ENCODE assay signal across 8 cellular contexts in the genomic region with DNA sequence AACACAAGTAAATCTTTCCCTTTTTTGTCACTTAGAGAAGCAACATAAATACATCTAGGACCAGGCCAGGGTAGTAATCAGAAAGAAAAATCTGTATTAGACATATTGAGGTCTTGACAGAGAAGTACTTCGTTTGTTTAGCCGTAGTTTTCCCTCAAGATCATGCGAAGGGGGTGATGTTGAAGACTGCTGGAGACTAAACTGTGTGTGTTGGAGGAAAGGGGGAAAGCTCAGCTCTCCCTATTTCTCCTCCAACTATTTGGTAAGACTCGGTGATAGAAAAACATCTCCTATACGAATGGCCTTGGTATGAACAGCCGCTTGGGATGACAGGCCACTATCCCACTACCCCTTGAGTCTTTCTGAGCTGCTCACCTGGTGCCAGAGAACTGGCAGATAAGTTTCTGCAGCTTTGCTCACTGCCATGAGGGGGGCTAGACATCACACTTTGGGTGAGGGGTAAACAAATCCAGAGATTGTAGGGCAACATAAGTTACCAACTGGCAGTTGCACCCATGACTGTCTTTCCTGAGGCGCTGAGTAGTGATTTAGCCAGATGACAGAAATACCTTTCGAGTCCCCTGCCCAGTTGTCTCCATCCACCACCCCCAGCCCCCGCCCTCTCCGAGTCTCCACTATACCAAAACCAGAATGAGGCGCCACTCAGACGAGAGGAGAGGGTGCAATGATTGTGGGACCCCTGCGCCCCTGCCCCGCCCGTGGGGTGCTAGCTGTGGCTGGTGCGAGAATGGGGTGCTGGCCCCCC. TPM values are rescaled to one million over a fixed set of nuclear protein-coding genes. Genes with fewer than 3 reads are reported as not detected.
A peak's percentile ranks its signal among the peaks of the same experiment; 100 is the strongest.
DNase-seq lines count a peak whose midpoint lies in the region; ATAC-seq, FAIRE-seq and TF ChIP-seq lines count a peak whose summit lies in the region.

No MANE protein-coding gene starts in this region.

- peak overlapping the region; percentile 56 for H3K27ac ChIP-seq in HepG2 (ENCODE audit: extremely low read length, insufficient read depth, low read length)
- peak overlapping the region; percentile 74 to 94 (median 86) for H3K27ac ChIP-seq in tibial nerve

- H3K36me3 ChIP-seq in HepG2 (replicated peaks in 1 of 2; ENCODE audit: control insufficient read depth in 1 of 2, insufficient read depth in 2 of 2, low read length in 2 of 2) (peaks cover 2 to 5% of the 10 kb centered on the region in 2 experiments; a peak in 3 of 5 replicates), tibial nerve (peaks cover 0 to 22% (median 0%) of the 10 kb centered on the region in 3 donors)

- DNase-seq in activated naive CD4-positive, alpha-beta T cell treated with anti-CD3 and anti-CD28 coated beads for 36 hours: no peak
- DNase-seq in activated naive CD4-positive, alpha-beta T cell treated with anti-CD3 and anti-CD28 coated beads, Interleukin-2, amount 50 U/mL, for 16 hours: no peak
- no peak for DNase-seq in activated naive CD8-positive, alpha-beta T cell treated with anti-CD3 and anti-CD28 coated beads, Interleukin-2, amount 50 U/mL, for 24 hours
- no peak for DNase-seq in HepG2 (ENCODE audit: low spot score)
- DNase-seq in tibial nerve (ENCODE audit: low spot score in 2 of 2): no peak
- no peak for DNase-seq in germinal center (ENCODE audit: low spot score)

- peaks cover 59% of the 10 kb centered on the region for H3K4me1 Mint-ChIP-seq in activated naive CD4-positive, alpha-beta T cell treated with anti-CD3 and anti-CD28 coated beads for 36 hours (ENCODE audit: low read depth)
- H3K4me1 Mint-ChIP-seq in activated naive CD8-positive, alpha-beta T cell treated with anti-CD3 and anti-CD28 coated beads, Interleukin-2, amount 50 U/mL, for 24 hours: peaks cover 65% of the 10 kb centered on the region

- no peaks in the 10 kb centered on the region for H3K9me3 Mint-ChIP-seq in activated naive CD4-positive, alpha-beta T cell treated with anti-CD3 and anti-CD28 coated beads for 36 hours
- no peaks in the 10 kb centered on the region for H3K9me3 Mint-ChIP-seq in activated naive CD8-positive, alpha-beta T cell treated with anti-CD3 and anti-CD28 coated beads, Interleukin-2, amount 50 U/mL, for 24 hours

- in situ Hi-C loops in HepG2 (cut with HindIII; ENCODE audit: extremely low pct_ligation_motif_present, low pct_unique_long_range_greater_than_20kb): loop anchor here (25.0 kb wide), 1 partner anchor 407 kb away; no protein-coding TSS in a partner anchor

- TSS peak; percentile 64 for BruUV-seq in HepG2 (replicated peaks; lab: Mats Ljungman, UMichigan)

- H3K36me3 Mint-ChIP-seq in activated naive CD4-positive, alpha-beta T cell treated with anti-CD3 and anti-CD28 coated beads for 36 hours (ENCODE audit: low read depth): peaks cover 41% of the 10 kb centered on the region
- H3K36me3 Mint-ChIP-seq in activated naive CD8-positive, alpha-beta T cell treated with anti-CD3 and anti-CD28 coated beads, Interleukin-2, amount 50 U/mL, for 24 hours (ENCODE audit: low read depth): peaks cover 49% of the 10 kb centered on the region

- H3K27me3 ChIP-seq in HepG2 (ENCODE audit: control insufficient read depth in 1 of 2, insufficient read depth in 2 of 2, low read length in 2 of 2): no peaks in the 10 kb centered on the region
- H3K27me3 ChIP-seq in tibial nerve: no peaks in the 10 kb centered on the region

- peak overlapping the region; percentile 90 for H3K27ac Mint-ChIP-seq in activated naive CD4-positive, alpha-beta T cell treated with anti-CD3 and anti-CD28 coated beads for 36 hours
- H3K27ac Mint-ChIP-seq in activated naive CD8-positive, alpha-beta T cell treated with anti-CD3 and anti-CD28 coated beads, Interleukin-2, amount 50 U/mL, for 24 hours: peak overlapping the region; percentile 90

- intact Hi-C loops in activated naive CD4-positive, alpha-beta T cell treated with anti-CD3 and anti-CD28 coated beads for 36 hours (cut with micrococcal nuclease): loop anchor here (1.0 to 5.0 kb wide), 5 partner anchors 7 to 383 kb away; a partner anchor contains a TSS
- intact Hi-C loops in HepG2 (cut with micrococcal nuclease; ENCODE audit: unreplicated experiment): loop anchor here (10.0 kb wide), 2 partner anchors 65 to 135 kb away; a partner anchor contains a TSS

- no peaks in the 10 kb centered on the region for H3K27me3 Mint-ChIP-seq in activated naive CD4-positive, alpha-beta T cell treated with anti-CD3 and anti-CD28 coated beads for 36 hours (ENCODE audit: low read depth)
- H3K27me3 Mint-ChIP-seq in activated naive CD8-positive, alpha-beta T cell treated with anti-CD3 and anti-CD28 coated beads, Interleukin-2, amount 50 U/mL, for 24 hours: no peaks in the 10 kb centered on the region

- TF ChIP-seq EP300 in HepG2 (IDR thresholded peaks at IDR 0.05; ENCODE audit: low read depth in 2 of 2, low read length in 2 of 2) (no peak), HepG2 (CRISPR knock-in tag; IDR thresholded peaks at IDR 0.05; ENCODE audit: borderline replicate concordance) (no peak), tibial nerve (IDR thresholded peaks at IDR 0.05) (no peak)

- peak overlapping the region; percentile 98 for H3K4me2 ChIP-seq in HepG2 (ENCODE audit: low read depth, low read length)

- FAIRE-seq in HepG2 (lab: Jason Lieb, UNC): no peak

- H3K4me3 ChIP-seq in HepG2 (replicated peaks in 1 of 3; ENCODE audit: insufficient read depth in 1 of 3, low read depth in 2 of 3, low read length in 3 of 3) (peak overlapping the region; percentile 69 to 76 (median 74)), tibial nerve (peak overlapping the region; percentile 59 to 98 (median 86))

- CTCF ChIA-PET in activated naive CD4-positive, alpha-beta T cell treated with anti-CD3 and anti-CD28 coated beads for 36 hours (lab: Charles Lee): interaction anchor here (0.8 to 4.2 kb wide), 11 partner anchors 9 to 311 kb away, joined by 3 to 21 read pairs (median 4); a partner anchor contains a TSS
- CTCF ChIA-PET in HepG2 (lab: Yijun Ruan, JAX; ENCODE audit: low intra/inter-chr PET ratio, low total read pairs): no interaction called here

- peak overlapping the region; percentile 64 for H3K9ac ChIP-seq in HepG2 (ENCODE audit: insufficient read depth, low read depth, low read length)

- TF ChIP-seq RAD21 in HepG2 (CRISPR knock-in tag; IDR thresholded peaks at IDR 0.05): no peak

- TF ChIP-seq CTCF in HepG2 (CRISPR knock-in tag; IDR thresholded peaks at IDR 0.05) (no peak), tibial nerve (IDR thresholded peaks at IDR 0.05) (no peak)

- no peak for TF ChIP-seq POLR2A in HepG2 (IDR thresholded peaks at IDR 0.05; ENCODE audit: insufficient read depth in 1 of 2, low read depth in 2 of 2, low read length in 2 of 2)
- no peak for TF ChIP-seq POLR2A in tibial nerve (IDR thresholded peaks at IDR 0.05)

- ATAC-seq in activated naive CD8-positive, alpha-beta T cell treated with anti-CD3 and anti-CD28 coated beads, Interleukin-2, amount 50 U/mL, for 24 hours: no peak
- ATAC-seq in HepG2 (peak; percentile 3), GM18868 (IDR thresholded peaks at IDR 0.05; ENCODE audit: unreplicated experiment) (no peak), GM21360 (IDR thresholded peaks at IDR 0.05; ENCODE audit: unreplicated experiment) (no peak)

- 48% methylated on average over 10 of the region's 16 CpGs for WGBS in HepG2 (ENCODE audit: low lambda C conversion rate)
- 12 to 16% methylated on average over 16 of the region's 16 CpGs for WGBS in tibial nerve, 2 donors

- H3K9me3 ChIP-seq in HepG2 (ENCODE audit: low read length) (no peaks in the 10 kb centered on the region), tibial nerve (no peaks in the 10 kb centered on the region)

- no peaks in the 10 kb centered on the region for H3K79me2 ChIP-seq in HepG2 (ENCODE audit: insufficient read depth, low read length)

- peaks cover 44% of the 10 kb centered on the region for H3K4me1 ChIP-seq in HepG2 (ENCODE audit: insufficient read depth, low read length)
- peaks cover 6 to 37% (median 20%) of the 10 kb centered on the region in 4 donors for H3K4me1 ChIP-seq in tibial nerve

- no peak overlapping the region for H2AFZ ChIP-seq in HepG2 (ENCODE audit: low read length)

- peak overlapping the region; percentile 91 for H3K4me3 Mint-ChIP-seq in activated naive CD4-positive, alpha-beta T cell treated with anti-CD3 and anti-CD28 coated beads for 36 hours
- H3K4me3 Mint-ChIP-seq in activated naive CD8-positive, alpha-beta T cell treated with anti-CD3 and anti-CD28 coated beads, Interleukin-2, amount 50 U/mL, for 24 hours: peak overlapping the region; percentile 93

- POLR2A ChIA-PET in HepG2 (lab: Yijun Ruan, JAX): interaction anchor here (1.0 to 4.2 kb wide), 32 partner anchors 9 to 399 kb away, joined by 3 to 68 read pairs (median 7); a partner anchor contains a TSS

- H4K20me1 ChIP-seq in HepG2 (ENCODE audit: insufficient read depth, low read length): no peaks in the 10 kb centered on the region

RNA-seq across cellular contexts. Expression of a gene that starts 0.7 kb away (rescaled TPM):
- 10 to 100 TPM; 31.9 to 33.5 TPM for total RNA-seq in activated naive CD4-positive, alpha-beta T cell treated with anti-CD3 and anti-CD28 coated beads for 36 hours
- total RNA-seq in HepG2 (2016; rRNA removed; fragmentation: Illumina TruSeq; extraction: Trizol) (0.45 and 2.5 TPM in 2 replicates), tibial nerve (10 to 100 TPM; 12.0 to 31.0 (median 19.3) TPM)
- total RNA-seq in HepG2 (2016; cell fraction: cytosol; rRNA removed; fragmentation: Illumina TruSeq; extraction: Trizol; ENCODE audit: low read depth): 0.81 TPM in 1 of 2 replicates, not detected in the other
- total RNA-seq in HepG2 (2016; cell fraction: insoluble cytoplasmic fraction; rRNA removed; fragmentation: Illumina TruSeq; extraction: Trizol): 0.97 and 3.1 TPM in 2 replicates
- total RNA-seq in HepG2 (2016; cell fraction: membrane; rRNA removed; fragmentation: Illumina TruSeq; extraction: Trizol): 0.59 and 0.68 TPM in 2 replicates
- 5.5 and 5.9 TPM in 2 replicates for total RNA-seq in HepG2 (2016; cell fraction: nucleus; rRNA removed; fragmentation: Illumina TruSeq; extraction: Trizol)
- 7.4 and 8.0 TPM in 2 replicates for polyA plus RNA-seq in HepG2 (2011; rRNA removed)
- 2.5 and 2.8 TPM in 2 replicates for polyA plus RNA-seq in HepG2 (2011; cell fraction: cytosol; rRNA removed)
- 25.6 and 29.4 TPM in 2 replicates for polyA plus RNA-seq in HepG2 (2011; cell fraction: nucleus; rRNA removed)
- 3.2 and 3.5 TPM in 2 replicates for polyA plus RNA-seq in HepG2 (2012)
- polyA plus RNA-seq in HepG2 (2016; cell fraction: cytosol; fragmentation: Illumina TruSeq; extraction: Trizol; ENCODE audit: low read depth): 0.18 and 0.24 TPM in 2 replicates
- 1.4 and 2.2 TPM in 2 replicates for polyA plus RNA-seq in HepG2 (2016; cell fraction: insoluble cytoplasmic fraction; fragmentation: Illumina TruSeq; extraction: Trizol; ENCODE audit: low read depth)
- polyA plus RNA-seq in HepG2 (2016; cell fraction: membrane; fragmentation: Illumina TruSeq; extraction: Trizol; ENCODE audit: low read depth): 0.49 and 0.91 TPM in 2 replicates
- polyA plus RNA-seq in HepG2 (2016; cell fraction: nucleus; fragmentation: Illumina TruSeq; extraction: Trizol; ENCODE audit: insufficient read depth, low read depth): 12.1 and 15.4 TPM in 2 replicates
- 5.9 and 16.5 TPM in 2 replicates for polyA minus RNA-seq in HepG2 (2011; rRNA and poly(A)+ RNA removed; ENCODE audit: low replicate concordance)
- 0.99 and 1.8 TPM in 2 replicates for polyA minus RNA-seq in HepG2 (2011; cell fraction: cytosol; rRNA and poly(A)+ RNA removed)
- polyA minus RNA-seq in HepG2 (2011; cell fraction: nucleus; rRNA and poly(A)+ RNA removed): 9.4 and 13.9 TPM in 2 replicates

RNA-seq across cellular contexts. Expression of a gene that starts 17.9 kb away (rescaled TPM):
- 10 to 100 TPM; 27.9 to 28.0 TPM for total RNA-seq in activated naive CD4-positive, alpha-beta T cell treated with anti-CD3 and anti-CD28 coated beads for 36 hours
- 3.2 and 10.0 TPM in 2 replicates for total RNA-seq in HepG2 (2016; rRNA removed; fragmentation: Illumina TruSeq; extraction: Trizol)
- 1.6 and 1.7 TPM in 2 replicates for total RNA-seq in HepG2 (2016; cell fraction: cytosol; rRNA removed; fragmentation: Illumina TruSeq; extraction: Trizol; ENCODE audit: low read depth)
- total RNA-seq in HepG2 (2016; cell fraction: insoluble cytoplasmic fraction; rRNA removed; fragmentation: Illumina TruSeq; extraction: Trizol): 3.4 and 9.9 TPM in 2 replicates
- 1.8 and 2.5 TPM in 2 replicates for total RNA-seq in HepG2 (2016; cell fraction: membrane; rRNA removed; fragmentation: Illumina TruSeq; extraction: Trizol)
- total RNA-seq in HepG2 (2016; cell fraction: nucleus; rRNA removed; fragmentation: Illumina TruSeq; extraction: Trizol): 9.2 and 10.0 TPM in 2 replicates
- polyA plus RNA-seq in HepG2 (2011; rRNA removed): 14.0 and 14.5 TPM in 2 replicates
- polyA plus RNA-seq in HepG2 (2011; cell fraction: cytosol; rRNA removed): 10.0 and 15.1 TPM in 2 replicates
- 23.3 and 24.2 TPM in 2 replicates for polyA plus RNA-seq in HepG2 (2011; cell fraction: nucleus; rRNA removed)
- 4.2 and 4.3 TPM in 2 replicates for polyA plus RNA-seq in HepG2 (2012)
- 1.7 TPM in 2 replicates for polyA plus RNA-seq in HepG2 (2016; cell fraction: cytosol; fragmentation: Illumina TruSeq; extraction: Trizol; ENCODE audit: low read depth)
- 3.3 and 4.4 TPM in 2 replicates for polyA plus RNA-seq in HepG2 (2016; cell fraction: insoluble cytoplasmic fraction; fragmentation: Illumina TruSeq; extraction: Trizol; ENCODE audit: low read depth)
- 2.9 and 3.9 TPM in 2 replicates for polyA plus RNA-seq in HepG2 (2016; cell fraction: membrane; fragmentation: Illumina TruSeq; extraction: Trizol; ENCODE audit: low read depth)
- 12.3 and 14.0 TPM in 2 replicates for polyA plus RNA-seq in HepG2 (2016; cell fraction: nucleus; fragmentation: Illumina TruSeq; extraction: Trizol; ENCODE audit: insufficient read depth, low read depth)
- polyA minus RNA-seq in HepG2 (2011; rRNA and poly(A)+ RNA removed; ENCODE audit: low replicate concordance): 0.84 and 17.6 TPM in 2 replicates
- 3.3 and 3.5 TPM in 2 replicates for polyA minus RNA-seq in HepG2 (2011; cell fraction: cytosol; rRNA and poly(A)+ RNA removed)
- polyA minus RNA-seq in HepG2 (2011; cell fraction: nucleus; rRNA and poly(A)+ RNA removed): 14.5 and 16.5 TPM in 2 replicates
- 10 to 100 TPM; 13.9 to 31.9 (median 25.2) TPM for total RNA-seq in tibial nerve

RNA-seq across cellular contexts. Expression of a gene that starts 23.3 kb away (rescaled TPM):
- total RNA-seq in activated naive CD4-positive, alpha-beta T cell treated with anti-CD3 and anti-CD28 coated beads for 36 hours: 100 to 1,000 TPM; 273 to 278 TPM
- total RNA-seq in HepG2 (2016; rRNA removed; fragmentation: Illumina TruSeq; extraction: Trizol) (278 and 343 TPM in 2 replicates), tibial nerve (100 to 1,000 TPM in 2 of 4 donors, 10 to 100 TPM in 2; 47.4 to 127 (median 89.0) TPM)
- 189 and 218 TPM in 2 replicates for total RNA-seq in HepG2 (2016; cell fraction: cytosol; rRNA removed; fragmentation: Illumina TruSeq; extraction: Trizol; ENCODE audit: low read depth)
- total RNA-seq in HepG2 (2016; cell fraction: insoluble cytoplasmic fraction; rRNA removed; fragmentation: Illumina TruSeq; extraction: Trizol): 286 and 361 TPM in 2 replicates
- total RNA-seq in HepG2 (2016; cell fraction: membrane; rRNA removed; fragmentation: Illumina TruSeq; extraction: Trizol): 199 and 207 TPM in 2 replicates
- total RNA-seq in HepG2 (2016; cell fraction: nucleus; rRNA removed; fragmentation: Illumina TruSeq; extraction: Trizol): 80.6 and 104 TPM in 2 replicates
- 52.5 and 64.8 TPM in 2 replicates for polyA plus RNA-seq in HepG2 (2011; rRNA removed)
- polyA plus RNA-seq in HepG2 (2011; cell fraction: cytosol; rRNA removed): 82.5 and 89.0 TPM in 2 replicates
- polyA plus RNA-seq in HepG2 (2011; cell fraction: nucleus; rRNA removed): 20.2 and 20.8 TPM in 2 replicates
- polyA plus RNA-seq in HepG2 (2012): 128 and 181 TPM in 2 replicates
- polyA plus RNA-seq in HepG2 (2016; cell fraction: cytosol; fragmentation: Illumina TruSeq; extraction: Trizol; ENCODE audit: low read depth): 188 and 220 TPM in 2 replicates
- 342 and 349 TPM in 2 replicates for polyA plus RNA-seq in HepG2 (2016; cell fraction: insoluble cytoplasmic fraction; fragmentation: Illumina TruSeq; extraction: Trizol; ENCODE audit: low read depth)
- 177 and 178 TPM in 2 replicates for polyA plus RNA-seq in HepG2 (2016; cell fraction: membrane; fragmentation: Illumina TruSeq; extraction: Trizol; ENCODE audit: low read depth)
- 114 and 136 TPM in 2 replicates for polyA plus RNA-seq in HepG2 (2016; cell fraction: nucleus; fragmentation: Illumina TruSeq; extraction: Trizol; ENCODE audit: insufficient read depth, low read depth)
- polyA minus RNA-seq in HepG2 (2011; rRNA and poly(A)+ RNA removed; ENCODE audit: low replicate concordance): 25.3 and 67.0 TPM in 2 replicates
- 12.4 and 18.6 TPM in 2 replicates for polyA minus RNA-seq in HepG2 (2011; cell fraction: cytosol; rRNA and poly(A)+ RNA removed)
- 10.1 and 13.3 TPM in 2 replicates for polyA minus RNA-seq in HepG2 (2011; cell fraction: nucleus; rRNA and poly(A)+ RNA removed)

RNA-seq across cellular contexts. Expression of a gene that starts 24.1 kb away (rescaled TPM):
- total RNA-seq in activated naive CD4-positive, alpha-beta T cell treated with anti-CD3 and anti-CD28 coated beads for 36 hours: 100 to 1,000 TPM; 252 to 261 TPM
- total RNA-seq in HepG2 (2016; rRNA removed; fragmentation: Illumina TruSeq; extraction: Trizol) (65.6 and 100 TPM in 2 replicates), tibial nerve (10 to 100 TPM; 17.0 to 29.3 (median 23.0) TPM)
- 7.2 and 7.6 TPM in 2 replicates for total RNA-seq in HepG2 (2016; cell fraction: cytosol; rRNA removed; fragmentation: Illumina TruSeq; extraction: Trizol; ENCODE audit: low read depth)
- 68.5 and 86.5 TPM in 2 replicates for total RNA-seq in HepG2 (2016; cell fraction: insoluble cytoplasmic fraction; rRNA removed; fragmentation: Illumina TruSeq; extraction: Trizol)
- 25.1 and 25.2 TPM in 2 replicates for total RNA-seq in HepG2 (2016; cell fraction: membrane; rRNA removed; fragmentation: Illumina TruSeq; extraction: Trizol)
- total RNA-seq in HepG2 (2016; cell fraction: nucleus; rRNA removed; fragmentation: Illumina TruSeq; extraction: Trizol): 57.8 and 60.8 TPM in 2 replicates
- polyA plus RNA-seq in HepG2 (2011; rRNA removed): 42.8 and 51.1 TPM in 2 replicates
- 32.2 and 41.0 TPM in 2 replicates for polyA plus RNA-seq in HepG2 (2011; cell fraction: cytosol; rRNA removed)
- 46.7 and 50.4 TPM in 2 replicates for polyA plus RNA-seq in HepG2 (2011; cell fraction: nucleus; rRNA removed)
- 31.0 and 53.6 TPM in 2 replicates for polyA plus RNA-seq in HepG2 (2012)
- polyA plus RNA-seq in HepG2 (2016; cell fraction: cytosol; fragmentation: Illumina TruSeq; extraction: Trizol; ENCODE audit: low read depth): 3.4 and 4.5 TPM in 2 replicates
- polyA plus RNA-seq in HepG2 (2016; cell fraction: insoluble cytoplasmic fraction; fragmentation: Illumina TruSeq; extraction: Trizol; ENCODE audit: low read depth): 56.7 and 71.7 TPM in 2 replicates
- 12.3 and 13.7 TPM in 2 replicates for polyA plus RNA-seq in HepG2 (2016; cell fraction: membrane; fragmentation: Illumina TruSeq; extraction: Trizol; ENCODE audit: low read depth)
- 73.7 and 78.3 TPM in 2 replicates for polyA plus RNA-seq in HepG2 (2016; cell fraction: nucleus; fragmentation: Illumina TruSeq; extraction: Trizol; ENCODE audit: insufficient read depth, low read depth)
- polyA minus RNA-seq in HepG2 (2011; rRNA and poly(A)+ RNA removed; ENCODE audit: low replicate concordance): 92.8 and 252 TPM in 2 replicates
- polyA minus RNA-seq in HepG2 (2011; cell fraction: cytosol; rRNA and poly(A)+ RNA removed): 51.6 and 71.6 TPM in 2 replicates
- 62.8 and 68.9 TPM in 2 replicates for polyA minus RNA-seq in HepG2 (2011; cell fraction: nucleus; rRNA and poly(A)+ RNA removed)

RNA-seq across cellular contexts. Expression of a gene that starts 25.0 kb away (rescaled TPM):
- total RNA-seq in activated naive CD4-positive, alpha-beta T cell treated with anti-CD3 and anti-CD28 coated beads for 36 hours: 10 to 100 TPM; 48.1 to 56.7 TPM
- total RNA-seq in HepG2 (2016; rRNA removed; fragmentation: Illumina TruSeq; extraction: Trizol) (not detected in 2 replicates), tibial nerve (under 1 TPM in 2 of 4 donors, not detected in 2; 0.44 to 0.63 TPM)
- total RNA-seq in HepG2 (2016; cell fraction: cytosol; rRNA removed; fragmentation: Illumina TruSeq; extraction: Trizol; ENCODE audit: low read depth): not detected in 2 replicates
- total RNA-seq in HepG2 (2016; cell fraction: insoluble cytoplasmic fraction; rRNA removed; fragmentation: Illumina TruSeq; extraction: Trizol): not detected in 2 replicates
- not detected in 2 replicates for total RNA-seq in HepG2 (2016; cell fraction: membrane; rRNA removed; fragmentation: Illumina TruSeq; extraction: Trizol)
- total RNA-seq in HepG2 (2016; cell fraction: nucleus; rRNA removed; fragmentation: Illumina TruSeq; extraction: Trizol): not detected in 2 replicates
- polyA plus RNA-seq in HepG2 (2011; rRNA removed): 0.12 and 0.18 TPM in 2 replicates
- 0.05 and 0.15 TPM in 2 replicates for polyA plus RNA-seq in HepG2 (2011; cell fraction: cytosol; rRNA removed)
- polyA plus RNA-seq in HepG2 (2011; cell fraction: nucleus; rRNA removed): not detected in 2 replicates
- 0.17 TPM in 1 of 2 replicates, not detected in the other for polyA plus RNA-seq in HepG2 (2012)
- polyA plus RNA-seq in HepG2 (2016; cell fraction: cytosol; fragmentation: Illumina TruSeq; extraction: Trizol; ENCODE audit: low read depth): not detected in 2 replicates
- polyA plus RNA-seq in HepG2 (2016; cell fraction: insoluble cytoplasmic fraction; fragmentation: Illumina TruSeq; extraction: Trizol; ENCODE audit: low read depth): not detected in 2 replicates
- polyA plus RNA-seq in HepG2 (2016; cell fraction: membrane; fragmentation: Illumina TruSeq; extraction: Trizol; ENCODE audit: low read depth): not detected in 2 replicates
- polyA plus RNA-seq in HepG2 (2016; cell fraction: nucleus; fragmentation: Illumina TruSeq; extraction: Trizol; ENCODE audit: insufficient read depth, low read depth): not detected in 2 replicates
- 0.18 and 0.23 TPM in 2 replicates for polyA minus RNA-seq in HepG2 (2011; rRNA and poly(A)+ RNA removed; ENCODE audit: low replicate concordance)
- polyA minus RNA-seq in HepG2 (2011; cell fraction: cytosol; rRNA and poly(A)+ RNA removed): not detected in 2 replicates
- polyA minus RNA-seq in HepG2 (2011; cell fraction: nucleus; rRNA and poly(A)+ RNA removed): not detected in 2 replicates
